In genomic region chr3:134795776-134796312, GRCh38 we compare ENCODE assay signal across 8 cellular contexts. TPM values are rescaled to one million over a fixed set of nuclear protein-coding genes. Genes with fewer than 3 reads are reported as not detected.
A peak's percentile ranks its signal among the peaks of the same experiment; 100 is the strongest.
DNase-seq lines count a peak whose midpoint lies in the region; ATAC-seq lines count a peak whose summit lies in the region.

No MANE protein-coding gene starts in this region.

- H3K36me3 Mint-ChIP-seq in activated T-helper 1 cell treated with anti-CD3 and anti-CD28 coated beads, Interleukin-12 subunit alpha, Interleukin-12 subunit beta, Interleukin-2, Interleukin-4 antibody, amounts not matched to agents 30 ng/mL and 10 ng/mL and 1 ng/mL, durations not matched to agents 14 hours and 24 hours and 36 hours (ENCODE audit: low read depth) = no peaks in the 10 kb centered on the region

- H3K4me3 ChIP-seq in iPS-11a (ENCODE audit: low read depth, low read length) = peak overlapping the region; percentile 53

- H3K27ac Mint-ChIP-seq in activated T-helper 1 cell treated with anti-CD3 and anti-CD28 coated beads, Interleukin-12 subunit alpha, Interleukin-12 subunit beta, Interleukin-2, Interleukin-4 antibody, amounts not matched to agents 30 ng/mL and 10 ng/mL and 1 ng/mL, durations not matched to agents 14 hours and 24 hours and 36 hours = no peak overlapping the region
- no peak overlapping the region for H3K27ac Mint-ChIP-seq in stimulated activated naive CD8-positive, alpha-beta T cell treated with anti-CD3 and anti-CD28 coated beads, Interleukin-15, amount 100 ng/mL, for 72 hours

- peak; percentile 3 for ATAC-seq in HG02970 (IDR thresholded peaks at IDR 0.05; ENCODE audit: low FRiP score, unreplicated experiment)
- no peak for ATAC-seq in stimulated activated naive CD8-positive, alpha-beta T cell treated with anti-CD3 and anti-CD28 coated beads, Interleukin-15, amount 100 ng/mL, for 72 hours

- DNase-seq in DMS53 (lab: John Stamatoyannopoulos, UW) (peak; percentile 49), DMS53 treated with DMSO at 0.1 percent for 48 hours (lab: John Stamatoyannopoulos, UW; ENCODE audit: unreplicated experiment) (no peak), posterior vena cava (ENCODE audit: low spot score) (no peak), OCI-M1 (lab: John Stamatoyannopoulos, UW) (no peak)
- DNase-seq in activated T-helper 1 cell treated with anti-CD3 and anti-CD28 coated beads, Interleukin-12 subunit alpha, Interleukin-12 subunit beta, Interleukin-2, Interleukin-4 antibody, amounts not matched to agents 30 ng/mL and 10 ng/mL and 1 ng/mL, durations not matched to agents 14 hours and 24 hours and 36 hours (ENCODE audit: low spot score) = no peak
- DNase-seq in stimulated activated naive CD8-positive, alpha-beta T cell treated with anti-CD3 and anti-CD28 coated beads, Interleukin-15, amount 100 ng/mL, for 72 hours = no peak

- H3K9me3 Mint-ChIP-seq in activated T-helper 1 cell treated with anti-CD3 and anti-CD28 coated beads, Interleukin-12 subunit alpha, Interleukin-12 subunit beta, Interleukin-2, Interleukin-4 antibody, amounts not matched to agents 30 ng/mL and 10 ng/mL and 1 ng/mL, durations not matched to agents 14 hours and 24 hours and 36 hours = no peaks in the 10 kb centered on the region
- H3K9me3 Mint-ChIP-seq in stimulated activated naive CD8-positive, alpha-beta T cell treated with anti-CD3 and anti-CD28 coated beads, Interleukin-15, amount 100 ng/mL, for 72 hours = no peaks in the 10 kb centered on the region

- intact Hi-C loops in activated T-helper 1 cell treated with anti-CD3 and anti-CD28 coated beads, Interleukin-12 subunit alpha, Interleukin-12 subunit beta, Interleukin-2, Interleukin-4 antibody, amounts not matched to agents 30 ng/mL and 10 ng/mL and 1 ng/mL, durations not matched to agents 14 hours and 24 hours and 36 hours (cut with micrococcal nuclease) = loop anchor here (1.0 to 10.0 kb wide), 7 partner anchors 7 to 1169 kb away; partner anchors contain the start of gene PPP2R3A
- intact Hi-C loops in posterior vena cava (cut with DNase I) = loop anchor here (5.0 to 10.0 kb wide), 3 partner anchors 709 to 1101 kb away; no protein-coding TSS in a partner anchor

- peaks cover 64% of the 10 kb centered on the region for H3K27me3 Mint-ChIP-seq in activated T-helper 1 cell treated with anti-CD3 and anti-CD28 coated beads, Interleukin-12 subunit alpha, Interleukin-12 subunit beta, Interleukin-2, Interleukin-4 antibody, amounts not matched to agents 30 ng/mL and 10 ng/mL and 1 ng/mL, durations not matched to agents 14 hours and 24 hours and 36 hours (ENCODE audit: insufficient read depth)
- H3K27me3 Mint-ChIP-seq in stimulated activated naive CD8-positive, alpha-beta T cell treated with anti-CD3 and anti-CD28 coated beads, Interleukin-15, amount 100 ng/mL, for 72 hours = peaks cover 86% of the 10 kb centered on the region

- peaks cover 42% of the 10 kb centered on the region for H3K4me1 Mint-ChIP-seq in activated T-helper 1 cell treated with anti-CD3 and anti-CD28 coated beads, Interleukin-12 subunit alpha, Interleukin-12 subunit beta, Interleukin-2, Interleukin-4 antibody, amounts not matched to agents 30 ng/mL and 10 ng/mL and 1 ng/mL, durations not matched to agents 14 hours and 24 hours and 36 hours (ENCODE audit: low read depth)
- H3K4me1 Mint-ChIP-seq in stimulated activated naive CD8-positive, alpha-beta T cell treated with anti-CD3 and anti-CD28 coated beads, Interleukin-15, amount 100 ng/mL, for 72 hours = peaks cover 24% of the 10 kb centered on the region

- peak overlapping the region; percentile 91 for H3K4me3 Mint-ChIP-seq in activated T-helper 1 cell treated with anti-CD3 and anti-CD28 coated beads, Interleukin-12 subunit alpha, Interleukin-12 subunit beta, Interleukin-2, Interleukin-4 antibody, amounts not matched to agents 30 ng/mL and 10 ng/mL and 1 ng/mL, durations not matched to agents 14 hours and 24 hours and 36 hours
- H3K4me3 Mint-ChIP-seq in stimulated activated naive CD8-positive, alpha-beta T cell treated with anti-CD3 and anti-CD28 coated beads, Interleukin-15, amount 100 ng/mL, for 72 hours = peak overlapping the region; percentile 81 to 85

RNA-seq across cellular contexts. Expression of gene EPHB1, which starts 0.8 kb away (rescaled TPM):
- total RNA-seq in activated T-helper 1 cell treated with anti-CD3 and anti-CD28 coated beads, Interleukin-12 subunit alpha, Interleukin-12 subunit beta, Interleukin-2, Interleukin-4 antibody, amounts not matched to agents 30 ng/mL and 10 ng/mL and 1 ng/mL, durations not matched to agents 14 hours and 24 hours and 36 hours = 5.0 and 5.2 TPM in 2 replicates
- 1 to 10 TPM; 3.7 TPM for total RNA-seq in posterior vena cava
